ENCODE assay signal across 1 cellular context in genomic region chr1:236253918-236254637, GRCh38.
TF ChIP-seq lines count a peak whose summit lies in the region.

No MANE protein-coding gene starts in this region.

TF ChIP-seq in K562, 482 proteins besides CTCF, POLR2A, EP300 and RAD21 (continued from another document and continues in another):
- no peak for TF ChIP-seq SPI1 (IDR thresholded peaks at IDR 0.05; ENCODE audit: borderline replicate concordance, low read depth, low read length)
- TF ChIP-seq ZBTB49 (CRISPR knock-in tag; IDR thresholded peaks at IDR 0.05; ENCODE audit: borderline replicate concordance): no peak
- no peak for TF ChIP-seq SMAD3 (CRISPR knock-in tag; conservative IDR thresholded peaks at IDR 0.05)
- TF ChIP-seq ZKSCAN8 (CRISPR knock-in tag; IDR thresholded peaks at IDR 0.05): peak; percentile 76; the same call in 1 of the 2 replicates
- TF ChIP-seq MYNN (IDR thresholded peaks at IDR 0.05): no peak
- no peak for TF ChIP-seq MYNN (CRISPR knock-in tag; IDR thresholded peaks at IDR 0.05)
- 0 out of 2 replicates have a peak, but pooled peaks have one; percentile 16 for TF ChIP-seq L3MBTL2 (IDR thresholded peaks at IDR 0.05)
- peak; percentile 83; the same call in 1 of the 2 replicates for TF ChIP-seq ELF4 (CRISPR knock-in tag; IDR thresholded peaks at IDR 0.05)
- TF ChIP-seq, protein P1, sequence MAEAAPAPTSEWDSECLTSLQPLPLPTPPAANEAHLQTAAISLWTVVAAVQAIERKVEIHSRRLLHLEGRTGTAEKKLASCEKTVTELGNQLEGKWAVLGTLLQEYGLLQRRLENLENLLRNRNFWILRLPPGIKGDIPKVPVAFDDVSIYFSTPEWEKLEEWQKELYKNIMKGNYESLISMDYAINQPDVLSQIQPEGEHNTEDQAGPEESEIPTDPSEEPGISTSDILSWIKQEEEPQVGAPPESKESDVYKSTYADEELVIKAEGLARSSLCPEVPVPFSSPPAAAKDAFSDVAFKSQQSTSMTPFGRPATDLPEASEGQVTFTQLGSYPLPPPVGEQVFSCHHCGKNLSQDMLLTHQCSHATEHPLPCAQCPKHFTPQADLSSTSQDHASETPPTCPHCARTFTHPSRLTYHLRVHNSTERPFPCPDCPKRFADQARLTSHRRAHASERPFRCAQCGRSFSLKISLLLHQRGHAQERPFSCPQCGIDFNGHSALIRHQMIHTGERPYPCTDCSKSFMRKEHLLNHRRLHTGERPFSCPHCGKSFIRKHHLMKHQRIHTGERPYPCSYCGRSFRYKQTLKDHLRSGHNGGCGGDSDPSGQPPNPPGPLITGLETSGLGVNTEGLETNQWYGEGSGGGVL (CRISPR knock-in tag; IDR thresholded peaks at IDR 0.05): no peak
- TF ChIP-seq FOXA3 (CRISPR knock-in tag; conservative IDR thresholded peaks at IDR 0.05 in 1 of 2, IDR thresholded peaks at IDR 0.05 in 1 of 2): no peak
- TF ChIP-seq MTA1 (IDR thresholded peaks at IDR 0.05; ENCODE audit: borderline replicate concordance): peak; percentile 56; the same call in 1 of the 2 replicates
- TF ChIP-seq PTTG1 (tag; IDR thresholded peaks at IDR 0.05; ENCODE audit: low read depth): no peak
- TF ChIP-seq TCFL5 (CRISPR knock-in tag; conservative IDR thresholded peaks at IDR 0.05): no peak
- no peak for TF ChIP-seq KDM4B (IDR thresholded peaks at IDR 0.05; ENCODE audit: borderline replicate concordance in 2 of 2, low read depth in 1 of 2)
- TF ChIP-seq RUNX1 (IDR thresholded peaks at IDR 0.05; ENCODE audit: low read depth): no peak
- TF ChIP-seq SIX5 (IDR thresholded peaks at IDR 0.05; ENCODE audit: borderline replicate concordance in 1 of 2, insufficient read depth in 1 of 2, low read depth in 1 of 2, low read length in 2 of 2): no peak
- peak; percentile 50 to 69; a peak in 2 of 4 replicates for TF ChIP-seq TRIM24 (IDR thresholded peaks at IDR 0.05)
- no peak for TF ChIP-seq GMEB1 (CRISPR knock-in tag; IDR thresholded peaks at IDR 0.05)
- no peak for TF ChIP-seq ZC3H11A (IDR thresholded peaks at IDR 0.05; ENCODE audit: low read depth, low read length)
- TF ChIP-seq RNF2 (IDR thresholded peaks at IDR 0.05): 0 out of 2 replicates have a peak, but pooled peaks have one; percentile 47
- TF ChIP-seq, protein P2, sequence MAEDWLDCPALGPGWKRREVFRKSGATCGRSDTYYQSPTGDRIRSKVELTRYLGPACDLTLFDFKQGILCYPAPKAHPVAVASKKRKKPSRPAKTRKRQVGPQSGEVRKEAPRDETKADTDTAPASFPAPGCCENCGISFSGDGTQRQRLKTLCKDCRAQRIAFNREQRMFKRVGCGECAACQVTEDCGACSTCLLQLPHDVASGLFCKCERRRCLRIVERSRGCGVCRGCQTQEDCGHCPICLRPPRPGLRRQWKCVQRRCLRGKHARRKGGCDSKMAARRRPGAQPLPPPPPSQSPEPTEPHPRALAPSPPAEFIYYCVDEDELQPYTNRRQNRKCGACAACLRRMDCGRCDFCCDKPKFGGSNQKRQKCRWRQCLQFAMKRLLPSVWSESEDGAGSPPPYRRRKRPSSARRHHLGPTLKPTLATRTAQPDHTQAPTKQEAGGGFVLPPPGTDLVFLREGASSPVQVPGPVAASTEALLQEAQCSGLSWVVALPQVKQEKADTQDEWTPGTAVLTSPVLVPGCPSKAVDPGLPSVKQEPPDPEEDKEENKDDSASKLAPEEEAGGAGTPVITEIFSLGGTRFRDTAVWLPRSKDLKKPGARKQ (CRISPR knock-in tag; IDR thresholded peaks at IDR 0.05): no peak
- no peak for TF ChIP-seq RNF219 (CRISPR knock-in tag; IDR thresholded peaks at IDR 0.05)
- TF ChIP-seq, protein P3, sequence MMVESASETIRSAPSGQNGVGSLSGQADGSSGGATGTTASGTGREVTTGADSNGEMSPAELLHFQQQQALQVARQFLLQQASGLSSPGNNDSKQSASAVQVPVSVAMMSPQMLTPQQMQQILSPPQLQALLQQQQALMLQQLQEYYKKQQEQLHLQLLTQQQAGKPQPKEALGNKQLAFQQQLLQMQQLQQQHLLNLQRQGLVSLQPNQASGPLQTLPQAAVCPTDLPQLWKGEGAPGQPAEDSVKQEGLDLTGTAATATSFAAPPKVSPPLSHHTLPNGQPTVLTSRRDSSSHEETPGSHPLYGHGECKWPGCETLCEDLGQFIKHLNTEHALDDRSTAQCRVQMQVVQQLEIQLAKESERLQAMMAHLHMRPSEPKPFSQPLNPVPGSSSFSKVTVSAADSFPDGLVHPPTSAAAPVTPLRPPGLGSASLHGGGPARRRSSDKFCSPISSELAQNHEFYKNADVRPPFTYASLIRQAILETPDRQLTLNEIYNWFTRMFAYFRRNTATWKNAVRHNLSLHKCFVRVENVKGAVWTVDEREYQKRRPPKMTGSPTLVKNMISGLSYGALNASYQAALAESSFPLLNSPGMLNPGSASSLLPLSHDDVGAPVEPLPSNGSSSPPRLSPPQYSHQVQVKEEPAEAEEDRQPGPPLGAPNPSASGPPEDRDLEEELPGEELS (CRISPR knock-in tag; IDR thresholded peaks at IDR 0.05; ENCODE audit: borderline replicate concordance): no peak
- no peak for TF ChIP-seq KLF10 (CRISPR knock-in tag; IDR thresholded peaks at IDR 0.05)
- TF ChIP-seq ZNF586 (CRISPR knock-in tag; conservative IDR thresholded peaks at IDR 0.05): no peak
- TF ChIP-seq XRCC4 (IDR thresholded peaks at IDR 0.05; ENCODE audit: extremely low read depth, insufficient read depth, insufficient read length): no peak
- peak; percentile 64 for TF ChIP-seq LEF1 (IDR thresholded peaks at IDR 0.05)
- TF ChIP-seq FOXK1 (CRISPR knock-in tag; IDR thresholded peaks at IDR 0.05; ENCODE audit: borderline replicate concordance): no peak
- no peak for TF ChIP-seq XRCC5 (IDR thresholded peaks at IDR 0.05; ENCODE audit: low read depth, low read length)
- no peak for TF ChIP-seq CCNT2 (IDR thresholded peaks at IDR 0.05; ENCODE audit: borderline replicate concordance, extremely low read depth, insufficient read length, low read depth, low read length)
- TF ChIP-seq MCM7 (IDR thresholded peaks at IDR 0.05): no peak
- TF ChIP-seq ZNF76 (CRISPR knock-in tag; IDR thresholded peaks at IDR 0.05; ENCODE audit: borderline replicate concordance): no peak
- TF ChIP-seq CREB5 (CRISPR knock-in tag; IDR thresholded peaks at IDR 0.05): no peak
- TF ChIP-seq SRSF3 (IDR thresholded peaks at IDR 0.05; ENCODE audit: insufficient read depth, low read length): no peak
- TF ChIP-seq, protein P4, sequence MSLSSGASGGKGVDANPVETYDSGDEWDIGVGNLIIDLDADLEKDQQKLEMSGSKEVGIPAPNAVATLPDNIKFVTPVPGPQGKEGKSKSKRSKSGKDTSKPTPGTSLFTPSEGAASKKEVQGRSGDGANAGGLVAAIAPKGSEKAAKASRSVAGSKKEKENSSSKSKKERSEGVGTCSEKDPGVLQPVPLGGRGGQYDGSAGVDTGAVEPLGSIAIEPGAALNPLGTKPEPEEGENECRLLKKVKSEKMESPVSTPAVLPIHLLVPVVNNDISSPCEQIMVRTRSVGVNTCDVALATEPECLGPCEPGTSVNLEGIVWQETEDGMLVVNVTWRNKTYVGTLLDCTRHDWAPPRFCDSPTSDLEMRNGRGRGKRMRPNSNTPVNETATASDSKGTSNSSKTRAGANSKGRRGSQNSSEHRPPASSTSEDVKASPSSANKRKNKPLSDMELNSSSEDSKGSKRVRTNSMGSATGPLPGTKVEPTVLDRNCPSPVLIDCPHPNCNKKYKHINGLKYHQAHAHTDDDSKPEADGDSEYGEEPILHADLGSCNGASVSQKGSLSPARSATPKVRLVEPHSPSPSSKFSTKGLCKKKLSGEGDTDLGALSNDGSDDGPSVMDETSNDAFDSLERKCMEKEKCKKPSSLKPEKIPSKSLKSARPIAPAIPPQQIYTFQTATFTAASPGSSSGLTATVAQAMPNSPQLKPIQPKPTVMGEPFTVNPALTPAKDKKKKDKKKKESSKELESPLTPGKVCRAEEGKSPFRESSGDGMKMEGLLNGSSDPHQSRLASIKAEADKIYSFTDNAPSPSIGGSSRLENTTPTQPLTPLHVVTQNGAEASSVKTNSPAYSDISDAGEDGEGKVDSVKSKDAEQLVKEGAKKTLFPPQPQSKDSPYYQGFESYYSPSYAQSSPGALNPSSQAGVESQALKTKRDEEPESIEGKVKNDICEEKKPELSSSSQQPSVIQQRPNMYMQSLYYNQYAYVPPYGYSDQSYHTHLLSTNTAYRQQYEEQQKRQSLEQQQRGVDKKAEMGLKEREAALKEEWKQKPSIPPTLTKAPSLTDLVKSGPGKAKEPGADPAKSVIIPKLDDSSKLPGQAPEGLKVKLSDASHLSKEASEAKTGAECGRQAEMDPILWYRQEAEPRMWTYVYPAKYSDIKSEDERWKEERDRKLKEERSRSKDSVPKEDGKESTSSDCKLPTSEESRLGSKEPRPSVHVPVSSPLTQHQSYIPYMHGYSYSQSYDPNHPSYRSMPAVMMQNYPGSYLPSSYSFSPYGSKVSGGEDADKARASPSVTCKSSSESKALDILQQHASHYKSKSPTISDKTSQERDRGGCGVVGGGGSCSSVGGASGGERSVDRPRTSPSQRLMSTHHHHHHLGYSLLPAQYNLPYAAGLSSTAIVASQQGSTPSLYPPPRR (CRISPR knock-in tag; IDR thresholded peaks at IDR 0.05; ENCODE audit: borderline replicate concordance): no peak
- TF ChIP-seq TEAD4 (IDR thresholded peaks at IDR 0.05; ENCODE audit: low read length): peak; percentile 74; the same call in 1 of the 2 replicates
- no peak for TF ChIP-seq TEAD4 (CRISPR knock-in tag; IDR thresholded peaks at IDR 0.05; ENCODE audit: borderline replicate concordance)
- no peak for TF ChIP-seq DIDO1 (tag; IDR thresholded peaks at IDR 0.05; ENCODE audit: low read depth)
- TF ChIP-seq ZNF133 (CRISPR knock-in tag; IDR thresholded peaks at IDR 0.05): no peak
- no peak for TF ChIP-seq TEAD2 (tag; IDR thresholded peaks at IDR 0.05)
- peak; percentile 75 for TF ChIP-seq ZNF134 (CRISPR knock-in tag; conservative IDR thresholded peaks at IDR 0.05)
- TF ChIP-seq MEIS2 (IDR thresholded peaks at IDR 0.05; ENCODE audit: partially characterized antibody): peak; percentile 78
- no peak for TF ChIP-seq SRSF9 (IDR thresholded peaks at IDR 0.05; ENCODE audit: borderline replicate concordance, low read depth, low read length)
- TF ChIP-seq, protein P5, sequence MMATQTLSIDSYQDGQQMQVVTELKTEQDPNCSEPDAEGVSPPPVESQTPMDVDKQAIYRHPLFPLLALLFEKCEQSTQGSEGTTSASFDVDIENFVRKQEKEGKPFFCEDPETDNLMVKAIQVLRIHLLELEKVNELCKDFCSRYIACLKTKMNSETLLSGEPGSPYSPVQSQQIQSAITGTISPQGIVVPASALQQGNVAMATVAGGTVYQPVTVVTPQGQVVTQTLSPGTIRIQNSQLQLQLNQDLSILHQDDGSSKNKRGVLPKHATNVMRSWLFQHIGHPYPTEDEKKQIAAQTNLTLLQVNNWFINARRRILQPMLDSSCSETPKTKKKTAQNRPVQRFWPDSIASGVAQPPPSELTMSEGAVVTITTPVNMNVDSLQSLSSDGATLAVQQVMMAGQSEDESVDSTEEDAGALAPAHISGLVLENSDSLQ (IDR thresholded peaks at IDR 0.05): no peak; the same call in 1 of the 2 replicates
- peak; percentile 75 for TF ChIP-seq TAL1 (IDR thresholded peaks at IDR 0.05)
- no peak for TF ChIP-seq FUS (optimal IDR thresholded peaks at IDR 0.05; ENCODE audit: low read depth, low read length)
- no peak for TF ChIP-seq NFATC3 (IDR thresholded peaks at IDR 0.05)
